ENCODE assay signal across 27 cellular contexts in the genomic region with DNA sequence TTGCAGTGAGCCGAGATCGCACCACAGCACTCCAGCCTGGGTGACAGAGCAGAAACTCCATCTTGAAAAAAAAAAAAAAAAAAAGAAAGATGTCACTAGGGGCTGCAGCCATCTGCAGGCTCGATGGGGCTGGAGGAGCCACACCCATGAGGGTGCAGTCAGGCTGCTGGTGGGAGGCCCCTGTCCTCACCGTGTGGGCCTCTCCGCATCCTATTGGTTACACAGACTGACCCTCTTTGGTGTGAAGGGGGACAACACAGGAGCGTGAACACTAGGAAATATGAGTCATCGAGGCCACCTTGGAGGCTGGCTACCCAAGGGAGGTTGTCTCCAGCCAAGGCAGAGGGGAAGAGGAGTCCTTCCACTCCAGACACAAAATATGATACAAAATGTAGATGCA. TPM values are rescaled to one million over a fixed set of nuclear protein-coding genes. Genes with fewer than 3 reads are reported as not detected.
"Had no signal": no experiment of that assay in that cellular context is flagged by ENCODE, and none has a peak within 500 bp of the region (broad histone marks: within the 10 kb centered on the region; RNA-seq: fewer than 3 reads in every experiment).

No MANE protein-coding gene starts in this region.

- H3K4me1 Mint-ChIP-seq: brain; central memory CD8-positive, alpha-beta T cell; T-cell had no signal

- DNase-seq: activated CD4-positive, alpha-beta memory T cell treated with anti-CD3 and anti-CD28 coated beads for 36 hours; activated CD4-positive, alpha-beta T cell treated with anti-CD3 and anti-CD28 coated beads, Interleukin-2, amount 10 ng/mL, durations not matched to agents 7 days and 5 days; activated CD4-positive, CD25-positive, alpha-beta regulatory T cell; activated CD8-positive, alpha-beta memory T cell treated with anti-CD3 and anti-CD28 coated beads, Interleukin-2, amount 50 U/mL, for 48 hours; activated effector memory CD4-positive, alpha-beta T cell treated with Interleukin-2 at 50 U/mL for 16 hours; activated naive CD4-positive, alpha-beta T cell; activated T-cell treated with anti-CD3 and anti-CD28 coated beads, Interleukin-2, amount 50 U/mL, for 1 hour; amygdala; NCI-H1092 treated with DMSO at 0.1 percent for 48 hours; NCI-H1417 treated with DMSO at 0.1 percent for 48 hours; NCI-H1694; NCI-H2029; NCI-H2107; NCI-H2171 treated with DMSO at 0.1 percent for 48 hours; NCI-H345; NCI-H510A; NCI-H526 treated with DMSO at 0.1 percent for 48 hours; NCI-H82; SIG-M5; T-cell; T-helper 2 cell; T1000 had no signal

- H3K27ac Mint-ChIP-seq: activated CD4-positive, alpha-beta memory T cell treated with anti-CD3 and anti-CD28 coated beads for 36 hours; activated CD4-positive, alpha-beta T cell treated with anti-CD3 and anti-CD28 coated beads, Interleukin-2, amount 10 ng/mL, durations not matched to agents 7 days and 5 days; activated naive CD4-positive, alpha-beta T cell treated with anti-CD3 and anti-CD28 coated beads, Interleukin-2, amount 50 U/mL, for 72 hours; activated T-helper 1 cell treated with anti-CD3 and anti-CD28 coated beads, Interleukin-12 subunit alpha, Interleukin-12 subunit beta, Interleukin-2, Interleukin-4 antibody, amounts not matched to agents 30 ng/mL and 10 ng/mL and 1 ng/mL, durations not matched to agents 14 hours and 24 hours and 36 hours; T-cell had no signal

- H3K9me3 Mint-ChIP-seq: activated CD4-positive, alpha-beta memory T cell treated with anti-CD3 and anti-CD28 coated beads for 36 hours; activated CD4-positive, alpha-beta T cell treated with anti-CD3 and anti-CD28 coated beads, Interleukin-2, amount 10 ng/mL, durations not matched to agents 7 days and 5 days; activated naive CD4-positive, alpha-beta T cell treated with anti-CD3 and anti-CD28 coated beads, Interleukin-2, amount 50 U/mL, for 72 hours; activated T-helper 1 cell treated with anti-CD3 and anti-CD28 coated beads, Interleukin-12 subunit alpha, Interleukin-12 subunit beta, Interleukin-2, Interleukin-4 antibody, amounts not matched to agents 30 ng/mL and 10 ng/mL and 1 ng/mL, durations not matched to agents 14 hours and 24 hours and 36 hours; central memory CD8-positive, alpha-beta T cell; T-cell had no signal

- H3K36me3 Mint-ChIP-seq: activated CD4-positive, alpha-beta memory T cell treated with anti-CD3 and anti-CD28 coated beads for 36 hours; activated naive CD4-positive, alpha-beta T cell treated with anti-CD3 and anti-CD28 coated beads, Interleukin-2, amount 50 U/mL, for 72 hours; brain; T-cell had no signal

- ATAC-seq: activated naive CD4-positive, alpha-beta T cell treated with anti-CD3 and anti-CD28 coated beads, Interleukin-2, amount 50 U/mL, for 72 hours; T-cell had no signal

- H3K4me3 Mint-ChIP-seq: activated CD4-positive, alpha-beta memory T cell treated with anti-CD3 and anti-CD28 coated beads for 36 hours; activated CD4-positive, alpha-beta T cell treated with anti-CD3 and anti-CD28 coated beads, Interleukin-2, amount 10 ng/mL, durations not matched to agents 7 days and 5 days; activated T-helper 1 cell treated with anti-CD3 and anti-CD28 coated beads, Interleukin-12 subunit alpha, Interleukin-12 subunit beta, Interleukin-2, Interleukin-4 antibody, amounts not matched to agents 30 ng/mL and 10 ng/mL and 1 ng/mL, durations not matched to agents 14 hours and 24 hours and 36 hours; brain; central memory CD8-positive, alpha-beta T cell; T-cell had no signal

- H3K27me3 Mint-ChIP-seq: activated CD4-positive, alpha-beta T cell treated with anti-CD3 and anti-CD28 coated beads, Interleukin-2, amount 10 ng/mL, durations not matched to agents 7 days and 5 days had no signal

RNA-seq across cellular contexts. Expression of gene DOK3, which starts 58.7 kb away (rescaled TPM):
- total RNA-seq: RPMI7951 had no signal
